8 cellular contexts compared by ENCODE assay signal in the genomic region with DNA sequence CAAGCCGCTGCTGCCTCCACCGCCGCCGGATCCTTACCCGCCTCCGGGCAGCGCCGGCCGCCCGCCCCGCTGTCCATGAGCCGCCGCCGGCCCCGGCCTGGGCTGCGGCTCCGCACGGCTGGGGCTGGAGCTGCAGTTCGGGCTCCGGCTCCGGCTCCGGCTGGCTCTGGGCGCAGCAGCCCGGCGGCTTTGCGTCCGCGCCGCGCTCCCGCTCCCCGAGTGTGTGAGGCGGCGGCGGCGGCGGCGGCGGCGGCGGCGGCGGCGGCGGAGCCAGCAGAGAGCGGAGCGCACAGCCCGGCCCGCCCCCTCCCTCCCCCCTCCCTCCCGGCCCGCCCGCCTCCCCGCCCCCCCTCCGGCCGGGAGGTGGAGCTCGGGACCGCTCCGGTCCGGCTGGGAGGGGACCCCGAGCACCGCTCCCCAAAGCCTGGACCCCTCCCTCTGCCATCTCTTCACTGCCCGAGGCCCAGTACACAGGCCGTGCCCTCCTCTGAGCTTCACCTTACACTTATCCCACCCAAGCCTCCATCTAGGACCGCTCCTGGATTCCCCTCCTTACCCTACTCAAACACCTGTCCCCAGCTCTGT. TPM values are rescaled to one million over a fixed set of nuclear protein-coding genes. Genes with fewer than 3 reads are reported as not detected.
DNase-seq lines count a peak whose midpoint lies in the region; ATAC-seq and TF ChIP-seq lines count a peak whose summit lies in the region.

A gene (minus strand): TSS at position 225 of the 585 bp plus-strand sequence. CDS start 148 bp downstream, at position 77.

- no peak within 1 kb of the TSS for H4K5ac ChIP-seq in H9 (ENCODE audit: insufficient read length, low read depth, low read length)

- H3K9me3 Mint-ChIP-seq in H9 = no peaks in the 10 kb centered on the region; a peak in 3 of 5 replicates

- no peak for TF ChIP-seq CTCF in H9 (conservative IDR thresholded peaks at IDR 0.05)
- TF ChIP-seq CTCF in thyroid gland (IDR thresholded peaks at IDR 0.05) = no peak

- no peak within 1 kb of the TSS for H3K23ac ChIP-seq in H9 (ENCODE audit: insufficient read length, low read depth, low read length)

- H3K14ac ChIP-seq in H9 (ENCODE audit: insufficient read depth, low read length) = peak within 1 kb of the TSS; percentile 82

- no peaks in the 10 kb centered on the region for H3K79me1 ChIP-seq in H9 (ENCODE audit: insufficient read depth, low read depth, low read length, poor library complexity, severe bottlenecking)

- no peak within 1 kb of the TSS for H2BK12ac ChIP-seq in H9 (ENCODE audit: insufficient read length, low read depth, low read length)

- H2BK20ac ChIP-seq in H9 (ENCODE audit: low read depth, low read length, poor library complexity, severe bottlenecking) = no peak within 1 kb of the TSS

- intact Hi-C loops in thyroid gland (cut with DNase I) = loop anchor here (2.0 kb wide), 1 partner anchor 175 kb away; no protein-coding TSS in a partner anchor

- H3K4me1 Mint-ChIP-seq in H9 = peaks cover 71% of the 10 kb centered on the region in 2 experiments

- peak within 1 kb of the TSS; percentile 97 to 99 (median 98) for H3K27ac Mint-ChIP-seq in H9

- no peaks in the 10 kb centered on the region for H4K20me1 ChIP-seq in H9 (ENCODE audit: control insufficient read depth, insufficient read depth, insufficient read length)

- no peak within 1 kb of the TSS for H4K8ac ChIP-seq in H9 (replicated peaks; ENCODE audit: insufficient read length, low read depth, low read length)

- TF ChIP-seq POLR2A in thyroid gland (IDR thresholded peaks at IDR 0.05) = peak in 1 of 2 donors; percentile 84

- peaks cover 29% of the 10 kb centered on the region for H3K79me2 ChIP-seq in H9 (ENCODE audit: insufficient read depth, low read length)

- H3K9ac ChIP-seq in H9 (ENCODE audit: extremely low read depth, insufficient read length, low read length) = peak within 1 kb of the TSS; percentile 61

- H2BK15ac ChIP-seq in H9 (ENCODE audit: low read depth, low read length) = no peak within 1 kb of the TSS

- peaks cover 6% of the 10 kb centered on the region for H3K27me3 Mint-ChIP-seq in H9 (ENCODE audit: low read depth)

- H3K56ac ChIP-seq in H9 (ENCODE audit: insufficient read length, low read depth, low read length) = no peak within 1 kb of the TSS

- WGBS in H9 (ENCODE audit: extremely low coverage, insufficient read length, low lambda C conversion rate) = no CpG with 5 or more reads among the region's 64 CpGs
- WGBS in esophagus, 2 donors = 0% methylated on average over 6 to 59 of the region's 64 CpGs
- 0% methylated on average over 3 to 4 of the region's 64 CpGs for WGBS in thyroid gland, 2 donors

- H3K23me2 ChIP-seq in H9 (ENCODE audit: insufficient read length, low read depth, low read length, poor library complexity, severe bottlenecking) = peaks cover 37% of the 10 kb centered on the region

- H3K27me3 ChIP-seq in H9 (ENCODE audit: insufficient read depth, low read length) = no peaks in the 10 kb centered on the region; the same call in 1 of the 2 replicates
- peaks cover 3 to 9% of the 10 kb centered on the region in 2 donors for H3K27me3 ChIP-seq in esophagus (ENCODE audit: control insufficient read depth in 1 of 2, insufficient read depth in 2 of 2, low read length in 2 of 2)
- peaks cover 91% of the 10 kb centered on the region for H3K27me3 ChIP-seq in mononuclear cell (ENCODE audit: insufficient read depth, low read length)
- H3K27me3 ChIP-seq in thyroid gland = no peaks in the 10 kb centered on the region

- no peak within 1 kb of the TSS for H3K27ac ChIP-seq in H9 (ENCODE audit: insufficient read length, low read depth, low read length)
- peak within 1 kb of the TSS; percentile 82 to 94 for H3K27ac ChIP-seq in esophagus (ENCODE audit: low read depth in 2 of 2, low read length in 1 of 2)
- peak within 1 kb of the TSS; percentile 79 to 87 (median 86) for H3K27ac ChIP-seq in thyroid gland

- H3K4me1 ChIP-seq in H9 (ENCODE audit: insufficient read depth, low read length) (peaks cover 29% of the 10 kb centered on the region), esophagus (ENCODE audit: control insufficient read depth in 2 of 2, insufficient read depth in 2 of 2, low read length in 1 of 2) (peaks cover 4 to 18% of the 10 kb centered on the region in 2 donors), mononuclear cell (ENCODE audit: insufficient read depth, low read length) (peaks cover 34% of the 10 kb centered on the region), thyroid gland (peaks cover 17 to 21% of the 10 kb centered on the region in 2 donors)

- ATAC-seq in GM18868 (IDR thresholded peaks at IDR 0.05; ENCODE audit: unreplicated experiment) = no peak

- H3K4me3 ChIP-seq in esophagus (ENCODE audit: low read depth in 1 of 2, low read length in 2 of 2) (peak within 1 kb of the TSS; percentile 78 to 80), mononuclear cell (ENCODE audit: low read length) (peak within 1 kb of the TSS; percentile 8), thyroid gland (replicated peaks in 1 of 3) (peak within 1 kb of the TSS; percentile 61 to 68 (median 62))

- peak within 1 kb of the TSS; percentile 83 for H3K4me2 ChIP-seq in H9 (ENCODE audit: insufficient read depth, insufficient read length, low read length)

- no peak within 1 kb of the TSS for H2BK120ac ChIP-seq in H9 (ENCODE audit: low read depth, low read length, poor library complexity, severe bottlenecking)

- peaks cover 6 to 14% (median 7%) of the 10 kb centered on the region in 3 experiments for H3K36me3 Mint-ChIP-seq in H9 (ENCODE audit: insufficient read depth in 1 of 3, low read depth in 3 of 3)

- no peak within 1 kb of the TSS for H3T11ph ChIP-seq in H9 (ENCODE audit: low read length)

- no peak within 1 kb of the TSS for H4K91ac ChIP-seq in H9 (ENCODE audit: insufficient read length, low read depth, low read length)

- H2AK5ac ChIP-seq in H9 (ENCODE audit: insufficient read length, low read length) = no peak within 1 kb of the TSS

- no peaks in the 10 kb centered on the region for H3K36me3 ChIP-seq in esophagus (ENCODE audit: control insufficient read depth in 2 of 2, insufficient read depth in 2 of 2, low read length in 1 of 2)
- no peaks in the 10 kb centered on the region for H3K36me3 ChIP-seq in thyroid gland

- no peak within 1 kb of the TSS for H3K4ac ChIP-seq in H9 (ENCODE audit: low read depth, low read length)

- no peaks in the 10 kb centered on the region for H3K9me3 ChIP-seq in H9 (ENCODE audit: control insufficient read depth, low read depth, low read length)
- no peaks in the 10 kb centered on the region for H3K9me3 ChIP-seq in esophagus (ENCODE audit: control insufficient read depth in 2 of 2, insufficient read depth in 1 of 2, low read depth in 1 of 2, low read length in 1 of 2)
- no peaks in the 10 kb centered on the region for H3K9me3 ChIP-seq in mononuclear cell (ENCODE audit: low read depth, low read length)
- H3K9me3 ChIP-seq in thyroid gland = no peaks in the 10 kb centered on the region

- H3K18ac ChIP-seq in H9 (ENCODE audit: insufficient read length, low read depth, low read length) = peak within 1 kb of the TSS; percentile 58

- no peak within 1 kb of the TSS for H2BK5ac ChIP-seq in H9 (ENCODE audit: insufficient read length, low read length)

- H3K4me3 Mint-ChIP-seq in H9 = peak within 1 kb of the TSS; percentile 85 to 97

- peak; percentile 23 for DNase-seq in AG08395 (ENCODE audit: low spot score)
- DNase-seq in H9 = no peak
- DNase-seq in activated CD4-positive, alpha-beta T cell treated with anti-CD3 and anti-CD28 coated beads, Interleukin-2, amount 50 U/mL, for 1 hour = peak; percentile 22
- DNase-seq in thyroid gland = peak; percentile 63 to 64
- DNase-seq in SK-N-DZ (ENCODE audit: low spot score) = no peak

- no peak within 1 kb of the TSS for H2AFZ ChIP-seq in H9 (ENCODE audit: low read length)

RNA-seq across cellular contexts. Expression of the gene that starts here (rescaled TPM):
- total RNA-seq in H9 (2021) (127 and 131 TPM in 2 replicates), mononuclear cell (2.8 TPM), thyroid gland (10 to 100 TPM; 23.4 to 76.2 (median 37.5) TPM)
- 10 to 100 TPM; 36.4 to 42.6 TPM for polyA plus RNA-seq in esophagus
- 10.7 and 11.9 TPM in 2 replicates for polyA plus RNA-seq in SK-N-DZ (2014; cell fraction: cytosol; rRNA removed)
- 9.0 and 10.1 TPM in 2 replicates for polyA plus RNA-seq in SK-N-DZ (2014; cell fraction: nucleus; rRNA removed)

Comparison
In these comparisons a context has a peak if more than half of its experiments do, and no peak if none do; other contexts are left out.
1. DNase-seq: peak in AG08395 (single experiment), activated CD4-positive, alpha-beta T cell treated with anti-CD3 and anti-CD28 coated beads, Interleukin-2, amount 50 U/mL, for 1 hour (single experiment) and thyroid gland (2 of 2); none in H9 (single experiment) and SK-N-DZ (single experiment).
2. H3K4me3 ChIP-seq: peak in every context shown above with its lines; median percentile 79 in esophagus; 62 in thyroid gland; 8 in mononuclear cell.